8 cellular contexts compared by ENCODE assay signal in the genomic region with DNA sequence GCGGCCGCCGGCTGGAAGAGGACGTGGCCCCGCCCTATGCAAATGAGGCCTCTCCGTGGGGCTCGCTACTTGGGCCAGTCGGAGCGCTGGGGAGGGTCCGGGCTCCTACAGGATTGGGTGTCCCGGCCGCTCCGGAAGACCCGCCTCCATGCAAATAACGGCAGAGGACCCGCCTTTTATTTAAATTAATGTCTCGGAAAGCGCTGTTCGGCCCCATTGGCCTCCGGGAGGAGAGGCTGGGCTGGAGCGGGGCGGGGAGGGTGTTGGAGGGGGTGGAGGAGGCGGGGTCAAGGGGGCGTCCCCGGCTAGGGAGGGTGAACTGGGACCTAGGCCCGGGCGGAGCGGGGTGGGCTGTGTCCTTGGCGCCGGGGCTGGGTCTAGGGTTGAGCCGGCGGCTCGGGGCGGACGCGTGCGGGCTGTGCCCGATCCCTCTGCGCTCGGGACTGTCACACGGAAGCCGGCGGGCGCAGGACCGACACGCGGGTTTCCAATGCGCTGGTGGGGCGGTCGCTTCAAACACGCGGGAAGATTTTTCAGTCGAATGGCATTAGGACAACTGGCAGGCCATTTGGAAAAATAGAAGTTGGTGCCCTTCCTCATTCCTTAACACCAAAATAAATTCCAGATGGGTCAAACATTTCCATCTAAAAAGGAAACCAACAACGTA.
DNase-seq lines count a peak whose midpoint lies in the region; ATAC-seq and TF ChIP-seq lines count a peak whose summit lies in the region.

No MANE protein-coding gene starts in this region.

- peaks cover 15% of the 10 kb centered on the region for H3K4me1 Mint-ChIP-seq in memory B cell

- peaks cover 13% of the 10 kb centered on the region for H3K36me3 Mint-ChIP-seq in memory B cell

- peak; percentile 99 for DNase-seq in COLO668 (lab: John Stamatoyannopoulos, UW; ENCODE audit: unreplicated experiment)
- DNase-seq in GM20000 (ENCODE audit: low spot score) = peak; percentile 98
- peak; percentile 99 for DNase-seq in HS-5 (ENCODE audit: low read depth)
- peak; percentile 88 for DNase-seq in NK-92 (lab: John Stamatoyannopoulos, UW; ENCODE audit: unreplicated experiment)
- DNase-seq in activated CD8-positive, alpha-beta memory T cell treated with anti-CD3 and anti-CD28 coated beads for 24 hours = peak; percentile 95
- DNase-seq in effector memory CD4-positive, alpha-beta T cell = peak; percentile 97 to 98 (median 97)
- DNase-seq in memory B cell (ENCODE audit: low spot score in 2 of 2) = peak in 1 of 2 donors; percentile 85
- peak; percentile 97 for DNase-seq in stimulated activated CD8-positive, alpha-beta memory T cell treated with anti-CD3 and anti-CD28 coated beads, Interleukin-12 subunit alpha, Interleukin-12 subunit beta, amount 100 ng/mL, for 1 hour (ENCODE audit: low read depth)

- peak overlapping the region; percentile 87 for H3K4me3 Mint-ChIP-seq in memory B cell

- peak overlapping the region; percentile 65 for H3K4me3 ChIP-seq in effector memory CD4-positive, alpha-beta T cell (ENCODE audit: insufficient read depth, low read depth, low read length, poor library complexity, severe bottlenecking)

- no peak for TF ChIP-seq CTCF in GM20000 (IDR thresholded peaks at IDR 0.05; ENCODE audit: extremely low read depth, missing control alignments)

- H3K36me3 ChIP-seq in effector memory CD4-positive, alpha-beta T cell (ENCODE audit: control insufficient read depth, insufficient read depth, low read length) = peaks cover 29% of the 10 kb centered on the region

- peak; percentile 84 for ATAC-seq in memory B cell (ENCODE audit: low read depth)

- no peaks in the 10 kb centered on the region for H3K9me3 Mint-ChIP-seq in memory B cell

- H3K9me3 ChIP-seq in effector memory CD4-positive, alpha-beta T cell (ENCODE audit: control insufficient read depth, low read length) = no peaks in the 10 kb centered on the region

- peak overlapping the region; percentile 93 for H3K27ac Mint-ChIP-seq in memory B cell

- H3K27ac ChIP-seq in effector memory CD4-positive, alpha-beta T cell (ENCODE audit: insufficient read depth, low read length, poor library complexity, severe bottlenecking) = peak overlapping the region; percentile 74

- no peaks in the 10 kb centered on the region for H3K27me3 Mint-ChIP-seq in memory B cell

- no peaks in the 10 kb centered on the region for H3K27me3 ChIP-seq in effector memory CD4-positive, alpha-beta T cell (replicated peaks; ENCODE audit: control insufficient read depth, insufficient read depth, low read length, poor library complexity, severe bottlenecking)

- peaks cover 9% of the 10 kb centered on the region for H3K4me1 ChIP-seq in effector memory CD4-positive, alpha-beta T cell (ENCODE audit: control insufficient read depth, insufficient read depth, low read length, poor library complexity, severe bottlenecking)
